17 cellular contexts compared by ENCODE assay signal in the genomic region with DNA sequence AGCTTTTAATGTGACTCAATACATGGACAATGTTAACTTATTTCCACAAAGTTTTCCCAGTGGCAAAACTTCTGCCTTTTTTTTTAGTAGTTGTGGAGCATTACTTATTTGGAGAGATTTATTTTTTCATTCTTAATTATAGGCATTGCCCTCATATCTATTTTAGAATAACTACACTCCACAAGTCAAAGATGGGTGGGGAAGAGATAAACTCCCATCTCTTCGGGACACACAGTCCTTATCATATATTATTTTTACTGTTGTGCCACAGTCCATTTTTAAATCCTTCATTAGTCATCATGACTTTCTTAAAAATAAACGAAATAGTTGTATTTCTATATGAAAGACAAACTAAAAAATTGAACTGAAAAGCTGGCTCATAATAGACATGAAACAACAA. TPM values are rescaled to one million over a fixed set of nuclear protein-coding genes. Genes with fewer than 3 reads are reported as not detected.
DNase-seq lines count a peak whose midpoint lies in the region; ATAC-seq and TF ChIP-seq lines count a peak whose summit lies in the region.
"Had no signal": no experiment of that assay in that cellular context is flagged by ENCODE, and none has a peak within 500 bp of the region (broad histone marks: within the 10 kb centered on the region; RNA-seq: fewer than 3 reads in every experiment).

No MANE protein-coding gene starts in this region.

- H3K27ac ChIP-seq in SJCRH30: peak overlapping the region; percentile 75
- peak overlapping the region; percentile 62 to 82 (median 74) for H3K27ac ChIP-seq in esophagus muscularis mucosa (replicated peaks in 1 of 4)
- peak overlapping the region; percentile 68 for H3K27ac ChIP-seq in subcutaneous abdominal adipose tissue (ENCODE audit: low read depth, low read length)

- TF ChIP-seq POLR2A in esophagus muscularis mucosa (IDR thresholded peaks at IDR 0.05; ENCODE audit: low read depth) (no peak), GM18505 (IDR thresholded peaks at IDR 0.05; ENCODE audit: borderline replicate concordance, extremely low read depth, insufficient read depth, insufficient read length) (no peak)

- H3K9me3 ChIP-seq in SJCRH30 (replicated peaks) (no peaks in the 10 kb centered on the region), esophagus muscularis mucosa (no peaks in the 10 kb centered on the region), subcutaneous abdominal adipose tissue (ENCODE audit: control insufficient read depth in 5 of 5, low read length in 5 of 5) (no peaks in the 10 kb centered on the region), mucosa of descending colon (peaks cover 5% of the 10 kb centered on the region)
- H3K9me3 ChIP-seq: adrenal gland had no signal

- no peak for ATAC-seq in mucosa of descending colon
- no peak for ATAC-seq in stimulated activated effector memory CD8-positive, alpha-beta T cell treated with anti-CD3 and anti-CD28 coated beads, Interleukin-12 subunit alpha, Interleukin-12 subunit beta, amount 100 ng/mL, for 72 hours
- no peak for ATAC-seq in GM18505 (IDR thresholded peaks at IDR 0.05; ENCODE audit: unreplicated experiment)
- ATAC-seq: activated T-cell treated with anti-CD3 and anti-CD28 coated beads, Interleukin-2, amount 50 U/mL, for 72 hours had no signal

- H3K27me3 ChIP-seq in SJCRH30: no peaks in the 10 kb centered on the region
- no peaks in the 10 kb centered on the region for H3K27me3 ChIP-seq in esophagus muscularis mucosa
- H3K27me3 ChIP-seq in subcutaneous abdominal adipose tissue (ENCODE audit: control insufficient read depth in 5 of 5, insufficient read depth in 4 of 5, low read length in 5 of 5): no peaks in the 10 kb centered on the region
- H3K27me3 ChIP-seq: adrenal gland had no signal

- no peaks in the 10 kb centered on the region for H3K4me1 Mint-ChIP-seq in CD14-positive monocyte
- no peaks in the 10 kb centered on the region for H3K4me1 Mint-ChIP-seq in stimulated activated effector memory CD8-positive, alpha-beta T cell treated with anti-CD3 and anti-CD28 coated beads, Interleukin-12 subunit alpha, Interleukin-12 subunit beta, amount 100 ng/mL, for 72 hours

- WGBS in esophagus muscularis mucosa: 36% methylated on average over 2 of the region's 2 CpGs

- DNase-seq in SJCRH30: no peak
- DNase-seq in esophagus muscularis mucosa (ENCODE audit: extremely low spot score): no peak
- peak; percentile 53 for DNase-seq in myocyte (ENCODE audit: low read depth)
- DNase-seq in CD14-positive monocyte (ENCODE audit: low spot score): no peak
- DNase-seq in mucosa of descending colon: no peak
- DNase-seq in stimulated activated effector memory CD8-positive, alpha-beta T cell treated with anti-CD3 and anti-CD28 coated beads, Interleukin-12 subunit alpha, Interleukin-12 subunit beta, amount 100 ng/mL, for 72 hours (ENCODE audit: low spot score in 2 of 2): no peak
- DNase-seq: activated CD4-positive, alpha-beta T cell treated with anti-CD3 and anti-CD28 coated beads, Interleukin-2, amount 50 U/mL, for 4 hours; activated T-cell treated with anti-CD3 and anti-CD28 coated beads, Interleukin-2, amount 50 U/mL, for 72 hours; adrenal gland; AML-193; foreskin fibroblast; GOT3; NCI-H1048; stimulated activated naive CD4-positive, alpha-beta T cell had no signal

- H3K36me3 Mint-ChIP-seq in CD14-positive monocyte: no peaks in the 10 kb centered on the region
- H3K36me3 Mint-ChIP-seq in stimulated activated effector memory CD8-positive, alpha-beta T cell treated with anti-CD3 and anti-CD28 coated beads, Interleukin-12 subunit alpha, Interleukin-12 subunit beta, amount 100 ng/mL, for 72 hours: no peaks in the 10 kb centered on the region
- H3K36me3 Mint-ChIP-seq: IgD-negative memory B cell had no signal

- H3K9me3 Mint-ChIP-seq in CD14-positive monocyte: peaks cover 0 to 3% (median 2%) of the 10 kb centered on the region in 7 donors
- H3K9me3 Mint-ChIP-seq in stimulated activated effector memory CD8-positive, alpha-beta T cell treated with anti-CD3 and anti-CD28 coated beads, Interleukin-12 subunit alpha, Interleukin-12 subunit beta, amount 100 ng/mL, for 72 hours: no peaks in the 10 kb centered on the region

- TF ChIP-seq CTCF in esophagus muscularis mucosa (IDR thresholded peaks at IDR 0.05) (no peak), CD14-positive monocyte (IDR thresholded peaks at IDR 0.05) (no peak), mucosa of descending colon (IDR thresholded peaks at IDR 0.05) (no peak)

- H3K27ac Mint-ChIP-seq in CD14-positive monocyte: no peak overlapping the region
- no peak overlapping the region for H3K27ac Mint-ChIP-seq in stimulated activated effector memory CD8-positive, alpha-beta T cell treated with anti-CD3 and anti-CD28 coated beads, Interleukin-12 subunit alpha, Interleukin-12 subunit beta, amount 100 ng/mL, for 72 hours
- H3K27ac Mint-ChIP-seq: activated T-cell treated with anti-CD3 and anti-CD28 coated beads, Interleukin-2, amount 50 U/mL, for 72 hours; IgD-negative memory B cell had no signal

- no peak for TF ChIP-seq EP300 in esophagus muscularis mucosa (IDR thresholded peaks at IDR 0.05)

- H3K4me3 Mint-ChIP-seq in CD14-positive monocyte: no peak overlapping the region
- H3K4me3 Mint-ChIP-seq in stimulated activated effector memory CD8-positive, alpha-beta T cell treated with anti-CD3 and anti-CD28 coated beads, Interleukin-12 subunit alpha, Interleukin-12 subunit beta, amount 100 ng/mL, for 72 hours: no peak overlapping the region
- H3K4me3 Mint-ChIP-seq: activated T-cell treated with anti-CD3 and anti-CD28 coated beads, Interleukin-2, amount 50 U/mL, for 72 hours; IgD-negative memory B cell had no signal

- no peaks in the 10 kb centered on the region for H3K27me3 Mint-ChIP-seq in CD14-positive monocyte (ENCODE audit: low read depth in 3 of 3)
- H3K27me3 Mint-ChIP-seq: IgD-negative memory B cell had no signal

- intact Hi-C loops in esophagus muscularis mucosa (cut with DNase I): no loop called here
- intact Hi-C loops in CD14-positive monocyte (cut with micrococcal nuclease): no loop called here
- intact Hi-C loops in mucosa of descending colon (cut with DNase I, micrococcal nuclease): no loop called here

- no peaks in the 10 kb centered on the region for H3K36me3 ChIP-seq in SJCRH30
- H3K36me3 ChIP-seq in esophagus muscularis mucosa: no peaks in the 10 kb centered on the region
- no peaks in the 10 kb centered on the region for H3K36me3 ChIP-seq in subcutaneous abdominal adipose tissue (ENCODE audit: control insufficient read depth in 5 of 5, insufficient read depth in 5 of 5, low read length in 5 of 5)
- H3K36me3 ChIP-seq in mucosa of descending colon (ENCODE audit: low read depth): no peaks in the 10 kb centered on the region
- H3K36me3 ChIP-seq: adrenal gland had no signal

- H3K9ac ChIP-seq in subcutaneous abdominal adipose tissue (ENCODE audit: low read length in 5 of 5): peak overlapping the region in 3 of 5 donors; percentile 42 to 75 (median 66)

- H3K4me3 ChIP-seq in SJCRH30 (peak overlapping the region; percentile 55), esophagus muscularis mucosa (peak overlapping the region; percentile 45 to 56 (median 51)), subcutaneous abdominal adipose tissue (ENCODE audit: low read depth in 1 of 5, low read length in 5 of 5) (peak overlapping the region; percentile 52 to 62 (median 57)), mucosa of descending colon (no peak overlapping the region)

- peaks cover 13% of the 10 kb centered on the region; the same call in 1 of the 2 replicates for H3K4me1 ChIP-seq in SJCRH30
- H3K4me1 ChIP-seq in esophagus muscularis mucosa: peaks cover 0 to 6% (median 3%) of the 10 kb centered on the region in 4 donors
- H3K4me1 ChIP-seq in subcutaneous abdominal adipose tissue (ENCODE audit: control insufficient read depth in 5 of 5, insufficient read depth in 5 of 5, low read length in 5 of 5): no peaks in the 10 kb centered on the region
- no peaks in the 10 kb centered on the region for H3K4me1 ChIP-seq in mucosa of descending colon (ENCODE audit: low read depth)

RNA-seq across cellular contexts. Expression of a gene that starts 1.2 kb away (rescaled TPM):
- total RNA-seq in SJCRH30 (2014; rRNA removed; shearing (Covaris generic)): 80.7 and 94.8 TPM in 2 replicates
- total RNA-seq in esophagus muscularis mucosa: 100 to 1,000 TPM; 127 to 210 (median 188) TPM
- total RNA-seq in myocyte: 116 and 123 TPM in 2 replicates
- polyA plus RNA-seq in myocyte (2012): 17.8 TPM
- under 1 TPM in 1 of 2 donors, not detected in 1; 0.23 TPM for polyA plus RNA-seq in CD14-positive monocyte
- 100 to 1,000 TPM in 1 of 3 donors, 10 to 100 TPM in 2; 11.2 to 140 (median 12.6) TPM for total RNA-seq in mucosa of descending colon
